Comparison of ENCODE assay signal across 8 cellular contexts in the genomic region with DNA sequence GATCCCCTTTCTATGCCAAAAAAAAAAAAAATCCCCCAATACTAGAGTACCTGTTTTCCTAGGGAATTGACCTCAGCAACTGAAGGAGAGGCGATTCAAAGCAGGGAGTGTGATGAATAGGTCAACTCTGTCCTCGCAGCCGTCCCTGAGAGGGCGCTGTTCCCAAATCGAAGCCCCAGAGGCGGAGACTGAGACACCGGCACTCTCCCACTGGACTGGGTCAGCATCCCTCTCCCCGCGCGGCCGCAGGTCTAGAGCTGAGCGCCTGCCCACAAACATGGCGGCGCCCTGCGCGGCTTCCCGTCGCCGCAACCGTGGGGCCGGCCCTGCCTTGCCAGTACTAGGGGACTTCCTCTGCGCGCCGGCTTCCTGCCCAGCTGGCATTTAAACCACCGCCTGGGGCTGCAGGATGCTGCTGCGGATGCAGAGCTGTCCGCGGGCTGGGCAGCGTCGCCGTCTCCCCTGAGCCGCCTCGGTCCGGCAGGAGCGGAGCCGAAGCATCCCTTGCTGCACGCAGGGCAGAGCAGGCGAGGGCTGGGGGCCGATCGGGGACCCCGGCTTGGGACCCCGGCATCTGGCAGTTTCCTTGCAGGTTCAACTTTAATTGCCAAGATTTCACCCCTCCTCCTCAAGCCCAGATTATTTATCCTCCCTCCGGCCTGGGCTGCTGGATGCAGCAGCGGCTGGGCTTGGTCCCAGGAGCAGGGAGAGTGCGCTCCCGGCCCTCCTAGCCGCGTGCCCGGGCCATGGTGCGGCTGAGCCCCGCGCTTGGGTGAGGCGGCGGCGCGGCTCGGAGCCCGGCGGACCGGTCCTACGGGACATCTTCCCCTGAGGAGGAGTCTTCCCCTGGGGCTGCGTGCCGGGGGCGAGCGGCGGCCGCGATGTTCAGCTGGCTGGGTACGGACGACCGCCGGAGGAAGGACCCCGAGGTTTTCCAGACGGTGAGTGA. TPM values are rescaled to one million over a fixed set of nuclear protein-coding genes. Genes with fewer than 3 reads are reported as not detected.
A peak's percentile ranks its signal among the peaks of the same experiment; 100 is the strongest.
DNase-seq lines count a peak whose midpoint lies in the region; ATAC-seq, FAIRE-seq and TF ChIP-seq lines count a peak whose summit lies in the region.

A gene (plus strand): TSS at position 412 of the 949 bp plus-strand sequence. CDS start 470 bp downstream, at position 882.

- no peaks in the 10 kb centered on the region for H3K36me3 ChIP-seq in HepG2 (replicated peaks in 1 of 2; ENCODE audit: control insufficient read depth in 1 of 2, insufficient read depth in 2 of 2, low read length in 2 of 2)

- CTCF ChIA-PET in HepG2 (lab: Yijun Ruan, JAX; ENCODE audit: low intra/inter-chr PET ratio, low total read pairs) = no interaction called here

- intact Hi-C loops in HepG2 (cut with micrococcal nuclease; ENCODE audit: unreplicated experiment) = loop anchor here (1.0 kb wide), 1 partner anchor 99 kb away; no protein-coding TSS in a partner anchor

- BruUV-seq in HepG2 (replicated peaks; lab: Mats Ljungman, UMichigan) = no TSS peak

- H3K27me3 ChIP-seq in HepG2 (ENCODE audit: control insufficient read depth in 1 of 2, insufficient read depth in 2 of 2, low read length in 2 of 2) = peaks cover 0 to 23% of the 10 kb centered on the region in 2 experiments; a peak in 3 of 5 replicates

- in situ Hi-C loops in HepG2 (cut with HindIII; ENCODE audit: extremely low pct_ligation_motif_present, low pct_unique_long_range_greater_than_20kb) = no loop called here

- H3K9ac ChIP-seq in HepG2 (ENCODE audit: insufficient read depth, low read depth, low read length) = no peak within 1 kb of the TSS

- 43% methylated on average over 45 of the region's 74 CpGs for WGBS in HepG2 (ENCODE audit: low lambda C conversion rate)

- no peak for FAIRE-seq in HepG2 (lab: Jason Lieb, UNC)

- peak; percentile 83 for DNase-seq in A172 (ENCODE audit: low spot score)
- peak; percentile 73 for DNase-seq in NCI-H226
- DNase-seq in activated CD4-positive, alpha-beta T cell treated with anti-CD3 and anti-CD28 coated beads, Interleukin-2, amount 50 U/mL, for 1 hour = peak; percentile 61
- peak; percentile 73 for DNase-seq in dermis blood vessel endothelial cell
- peak; percentile 42 for DNase-seq in HepG2 (ENCODE audit: low spot score)
- peak; percentile 73 to 78 for DNase-seq in stimulated activated CD4-positive, alpha-beta T cell treated with anti-CD3 and anti-CD28 coated beads, Interleukin-2, amount 100 ng/mL, for 48 hours

- H2AFZ ChIP-seq in HepG2 (ENCODE audit: low read length) = no peak within 1 kb of the TSS

- no peaks in the 10 kb centered on the region for H4K20me1 ChIP-seq in HepG2 (ENCODE audit: insufficient read depth, low read length)

- H3K4me2 ChIP-seq in HepG2 (ENCODE audit: low read depth, low read length) = peak within 1 kb of the TSS; percentile 41

- TF ChIP-seq RAD21 in HepG2 (CRISPR knock-in tag; IDR thresholded peaks at IDR 0.05) = no peak

- no peaks in the 10 kb centered on the region for H3K9me3 ChIP-seq in HepG2 (ENCODE audit: low read length)

- no peak for TF ChIP-seq POLR2A in HepG2 (IDR thresholded peaks at IDR 0.05; ENCODE audit: insufficient read depth in 1 of 2, low read depth in 2 of 2, low read length in 2 of 2)

- POLR2A ChIA-PET in HepG2 (lab: Yijun Ruan, JAX) = no interaction called here

- TF ChIP-seq EP300 in HepG2 (IDR thresholded peaks at IDR 0.05; ENCODE audit: low read depth in 2 of 2, low read length in 2 of 2) (no peak), HepG2 (CRISPR knock-in tag; IDR thresholded peaks at IDR 0.05; ENCODE audit: borderline replicate concordance) (no peak)

- ATAC-seq in GM18861 (IDR thresholded peaks at IDR 0.05; ENCODE audit: unreplicated experiment) = peak; percentile 93
- peak; percentile 96 for ATAC-seq in HG03103 (IDR thresholded peaks at IDR 0.05; ENCODE audit: low read depth, unreplicated experiment)
- peak; percentile 99 for ATAC-seq in HepG2

- no peak within 1 kb of the TSS for H3K27ac ChIP-seq in HepG2 (ENCODE audit: extremely low read length, insufficient read depth, low read length)

- H3K4me1 ChIP-seq in HepG2 (ENCODE audit: insufficient read depth, low read length) = no peaks in the 10 kb centered on the region

- peak within 1 kb of the TSS in 2 of 3 experiments; percentile 47 to 56; a peak in 4 of 6 replicates for H3K4me3 ChIP-seq in HepG2 (replicated peaks in 1 of 3; ENCODE audit: insufficient read depth in 1 of 3, low read depth in 2 of 3, low read length in 3 of 3)

- H3K79me2 ChIP-seq in HepG2 (ENCODE audit: insufficient read depth, low read length) = no peaks in the 10 kb centered on the region

- peak; percentile 39; the same call in 1 of the 2 replicates for TF ChIP-seq CTCF in HepG2 (CRISPR knock-in tag; IDR thresholded peaks at IDR 0.05)

TF ChIP-seq in HepG2, 621 proteins besides CTCF, POLR2A, EP300 and RAD21 (continues in another document):
- TF ChIP-seq TP53 (CRISPR knock-in tag; conservative IDR thresholded peaks at IDR 0.05) = no peak
- TF ChIP-seq ZNF350 (CRISPR knock-in tag; IDR thresholded peaks at IDR 0.05; ENCODE audit: borderline replicate concordance, low read depth) = 0 out of 2 replicates have a peak, but pooled peaks have one; percentile 29
- TF ChIP-seq HCFC1 (IDR thresholded peaks at IDR 0.05; ENCODE audit: low read depth, low read length) = peak; percentile 58
- TF ChIP-seq, protein P1, sequence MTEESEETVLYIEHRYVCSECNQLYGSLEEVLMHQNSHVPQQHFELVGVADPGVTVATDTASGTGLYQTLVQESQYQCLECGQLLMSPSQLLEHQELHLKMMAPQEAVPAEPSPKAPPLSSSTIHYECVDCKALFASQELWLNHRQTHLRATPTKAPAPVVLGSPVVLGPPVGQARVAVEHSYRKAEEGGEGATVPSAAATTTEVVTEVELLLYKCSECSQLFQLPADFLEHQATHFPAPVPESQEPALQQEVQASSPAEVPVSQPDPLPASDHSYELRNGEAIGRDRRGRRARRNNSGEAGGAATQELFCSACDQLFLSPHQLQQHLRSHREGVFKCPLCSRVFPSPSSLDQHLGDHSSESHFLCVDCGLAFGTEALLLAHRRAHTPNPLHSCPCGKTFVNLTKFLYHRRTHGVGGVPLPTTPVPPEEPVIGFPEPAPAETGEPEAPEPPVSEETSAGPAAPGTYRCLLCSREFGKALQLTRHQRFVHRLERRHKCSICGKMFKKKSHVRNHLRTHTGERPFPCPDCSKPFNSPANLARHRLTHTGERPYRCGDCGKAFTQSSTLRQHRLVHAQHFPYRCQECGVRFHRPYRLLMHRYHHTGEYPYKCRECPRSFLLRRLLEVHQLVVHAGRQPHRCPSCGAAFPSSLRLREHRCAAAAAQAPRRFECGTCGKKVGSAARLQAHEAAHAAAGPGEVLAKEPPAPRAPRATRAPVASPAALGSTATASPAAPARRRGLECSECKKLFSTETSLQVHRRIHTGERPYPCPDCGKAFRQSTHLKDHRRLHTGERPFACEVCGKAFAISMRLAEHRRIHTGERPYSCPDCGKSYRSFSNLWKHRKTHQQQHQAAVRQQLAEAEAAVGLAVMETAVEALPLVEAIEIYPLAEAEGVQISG (CRISPR knock-in tag; IDR thresholded peaks at IDR 0.05) = peak; percentile 78
- no peak for TF ChIP-seq TCF12 (IDR thresholded peaks at IDR 0.05)
- TF ChIP-seq TCF12 (CRISPR knock-in tag; IDR thresholded peaks at IDR 0.05) = no peak
- TF ChIP-seq RXRA (CRISPR knock-in tag; IDR thresholded peaks at IDR 0.05) = peak; percentile 34; the same call in 1 of the 2 replicates
- TF ChIP-seq DR1 (CRISPR knock-in tag; IDR thresholded peaks at IDR 0.05) = peak; percentile 34; the same call in 1 of the 2 replicates
- TF ChIP-seq ZFX (CRISPR knock-in tag; IDR thresholded peaks at IDR 0.05; ENCODE audit: low read depth) = peak; percentile 25; the same call in 1 of the 2 replicates
- TF ChIP-seq RBM22 (optimal IDR thresholded peaks at IDR 0.05; ENCODE audit: low read length) = no peak
- TF ChIP-seq, protein P2, sequence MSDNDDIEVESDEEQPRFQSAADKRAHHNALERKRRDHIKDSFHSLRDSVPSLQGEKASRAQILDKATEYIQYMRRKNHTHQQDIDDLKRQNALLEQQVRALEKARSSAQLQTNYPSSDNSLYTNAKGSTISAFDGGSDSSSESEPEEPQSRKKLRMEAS (IDR thresholded peaks at IDR 0.05) = no peak

RNA-seq across cellular contexts. Expression of the gene that starts here (rescaled TPM):
- total RNA-seq in A172 (2014; rRNA removed; shearing (Covaris generic)) = 3.2 and 4.0 TPM in 2 replicates
- 6.0 and 7.8 TPM in 2 replicates for total RNA-seq in dermis blood vessel endothelial cell
- 0.69 and 0.70 TPM in 2 replicates for total RNA-seq in HepG2 (2016; rRNA removed; fragmentation: Illumina TruSeq; extraction: Trizol)
- 0.09 and 0.20 TPM in 2 replicates for total RNA-seq in HepG2 (2016; cell fraction: cytosol; rRNA removed; fragmentation: Illumina TruSeq; extraction: Trizol; ENCODE audit: low read depth)
- 0.58 and 0.71 TPM in 2 replicates for total RNA-seq in HepG2 (2016; cell fraction: insoluble cytoplasmic fraction; rRNA removed; fragmentation: Illumina TruSeq; extraction: Trizol)
- total RNA-seq in HepG2 (2016; cell fraction: membrane; rRNA removed; fragmentation: Illumina TruSeq; extraction: Trizol) = 0.37 and 0.52 TPM in 2 replicates
- total RNA-seq in HepG2 (2016; cell fraction: nucleus; rRNA removed; fragmentation: Illumina TruSeq; extraction: Trizol) = 0.40 and 0.47 TPM in 2 replicates
- 0.20 and 0.27 TPM in 2 replicates for polyA plus RNA-seq in HepG2 (2011; rRNA removed)
- polyA plus RNA-seq in HepG2 (2011; cell fraction: cytosol; rRNA removed) = 0.23 and 0.31 TPM in 2 replicates
- 0.18 and 0.23 TPM in 2 replicates for polyA plus RNA-seq in HepG2 (2011; cell fraction: nucleus; rRNA removed)
- 0.13 and 0.23 TPM in 2 replicates for polyA plus RNA-seq in HepG2 (2012)
- polyA plus RNA-seq in HepG2 (2016; cell fraction: cytosol; fragmentation: Illumina TruSeq; extraction: Trizol; ENCODE audit: low read depth) = 0.08 and 0.10 TPM in 2 replicates
- polyA plus RNA-seq in HepG2 (2016; cell fraction: insoluble cytoplasmic fraction; fragmentation: Illumina TruSeq; extraction: Trizol; ENCODE audit: low read depth) = 0.62 and 0.74 TPM in 2 replicates
- 0.17 and 0.27 TPM in 2 replicates for polyA plus RNA-seq in HepG2 (2016; cell fraction: membrane; fragmentation: Illumina TruSeq; extraction: Trizol; ENCODE audit: low read depth)
- polyA plus RNA-seq in HepG2 (2016; cell fraction: nucleus; fragmentation: Illumina TruSeq; extraction: Trizol; ENCODE audit: insufficient read depth, low read depth) = 0.48 and 0.56 TPM in 2 replicates
- polyA minus RNA-seq in HepG2 (2011; rRNA and poly(A)+ RNA removed; ENCODE audit: low replicate concordance) = 0.05 and 0.70 TPM in 2 replicates
- polyA minus RNA-seq in HepG2 (2011; cell fraction: cytosol; rRNA and poly(A)+ RNA removed) = 0.30 TPM in 1 of 2 replicates, not detected in the other
- 0.26 and 0.50 TPM in 2 replicates for polyA minus RNA-seq in HepG2 (2011; cell fraction: nucleus; rRNA and poly(A)+ RNA removed)

Comparison
In these comparisons a context has a peak if more than half of its experiments do, and no peak if none do; other contexts are left out.
1. Peak in DNase-seq, ATAC-seq, H3K4me3 ChIP-seq and H3K4me2 ChIP-seq in HepG2; RNA of the gene not detected or under 1 TPM.